1 cellular context compared by ENCODE assay signal in the genomic region with DNA sequence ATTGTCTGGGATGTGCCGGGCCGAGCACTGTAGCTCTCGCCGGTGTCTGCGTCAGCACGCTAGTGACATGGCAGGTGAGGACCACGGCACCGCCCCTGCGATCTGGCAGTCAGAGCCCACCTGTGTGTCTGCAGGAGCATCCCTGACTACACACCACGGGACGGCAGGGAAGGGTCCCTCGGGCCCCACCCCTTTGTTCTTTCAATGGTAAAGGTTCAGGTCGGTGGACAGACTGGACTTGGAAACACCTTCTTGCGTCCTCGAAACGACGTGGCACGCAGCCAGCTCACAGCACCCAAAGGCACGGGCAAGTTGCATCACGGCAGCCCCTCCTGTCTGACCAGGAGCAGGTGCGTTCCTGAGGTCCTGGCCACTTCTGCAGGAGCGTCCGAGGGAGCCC.
TF ChIP-seq lines count a peak whose summit lies in the region.

No MANE protein-coding gene starts in this region.

TF ChIP-seq in A549, 52 proteins besides CTCF, POLR2A, EP300 and RAD21:
- TF ChIP-seq ZC3H11A (IDR thresholded peaks at IDR 0.05) (no peak), ESRRA (IDR thresholded peaks at IDR 0.05; ENCODE audit: borderline replicate concordance, low read length) (no peak), CHD4 (IDR thresholded peaks at IDR 0.05; ENCODE audit: borderline replicate concordance) (no peak), NPAS2 (CRISPR knock-in tag; IDR thresholded peaks at IDR 0.05; ENCODE audit: borderline replicate concordance) (no peak), FOSB (CRISPR knock-in tag; IDR thresholded peaks at IDR 0.05) (no peak), PHF8 (IDR thresholded peaks at IDR 0.05; ENCODE audit: borderline replicate concordance, low read depth) (no peak), MYC (IDR thresholded peaks at IDR 0.05; ENCODE audit: borderline replicate concordance, low read length) (no peak)
- TF ChIP-seq, protein P1, sequence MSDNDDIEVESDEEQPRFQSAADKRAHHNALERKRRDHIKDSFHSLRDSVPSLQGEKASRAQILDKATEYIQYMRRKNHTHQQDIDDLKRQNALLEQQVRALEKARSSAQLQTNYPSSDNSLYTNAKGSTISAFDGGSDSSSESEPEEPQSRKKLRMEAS (IDR thresholded peaks at IDR 0.05) = no peak
- TF ChIP-seq, protein P2, sequence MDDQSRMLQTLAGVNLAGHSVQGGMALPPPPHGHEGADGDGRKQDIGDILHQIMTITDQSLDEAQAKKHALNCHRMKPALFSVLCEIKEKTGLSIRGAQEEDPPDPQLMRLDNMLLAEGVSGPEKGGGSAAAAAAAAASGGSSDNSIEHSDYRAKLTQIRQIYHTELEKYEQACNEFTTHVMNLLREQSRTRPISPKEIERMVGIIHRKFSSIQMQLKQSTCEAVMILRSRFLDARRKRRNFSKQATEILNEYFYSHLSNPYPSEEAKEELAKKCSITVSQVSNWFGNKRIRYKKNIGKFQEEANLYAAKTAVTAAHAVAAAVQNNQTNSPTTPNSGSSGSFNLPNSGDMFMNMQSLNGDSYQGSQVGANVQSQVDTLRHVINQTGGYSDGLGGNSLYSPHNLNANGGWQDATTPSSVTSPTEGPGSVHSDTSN (IDR thresholded peaks at IDR 0.05) = no peak
